Comparison of ENCODE assay signal across 1 cellular context in the genomic region with DNA sequence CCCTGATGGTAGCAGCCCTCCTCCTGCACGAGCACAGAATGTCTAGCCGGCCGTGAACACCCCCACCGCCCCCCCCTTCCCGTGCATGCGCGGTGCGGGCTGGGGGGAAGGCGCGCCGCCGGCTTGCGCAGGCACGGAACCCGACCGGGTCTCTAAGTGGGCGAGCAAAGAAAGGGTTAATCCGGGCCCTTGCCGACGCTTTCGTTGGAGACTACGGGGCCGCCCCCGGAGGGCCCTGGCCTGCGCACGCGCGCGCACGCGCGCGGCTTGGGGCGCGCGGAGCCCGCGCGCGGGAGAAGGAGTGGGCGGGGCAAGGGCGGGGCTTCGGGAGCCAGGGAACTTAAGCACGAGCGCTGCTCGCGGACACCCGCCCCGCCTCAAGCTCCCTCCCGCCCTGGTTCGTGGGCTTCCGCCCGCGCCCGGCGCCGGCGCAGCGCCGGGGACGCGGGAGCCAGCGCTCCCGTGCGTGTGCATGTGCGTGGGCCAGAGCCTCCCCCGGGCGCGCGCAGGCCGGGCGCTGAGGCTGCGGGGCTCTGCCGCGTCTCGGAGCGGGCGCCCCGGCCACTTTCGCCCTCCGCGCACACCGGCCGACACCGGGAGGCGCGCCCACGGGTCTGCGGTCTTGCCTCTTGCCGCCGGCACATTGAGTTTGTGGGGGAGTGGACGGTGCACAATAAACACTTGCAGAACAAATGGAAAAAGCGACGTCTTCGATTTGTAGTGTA.
A peak's percentile ranks its signal among the peaks of the same experiment; 100 is the strongest.
TF ChIP-seq lines count a peak whose summit lies in the region.

No MANE protein-coding gene starts in this region.

TF ChIP-seq in K562, 482 proteins besides CTCF, POLR2A, EP300 and RAD21 (continued from another document and continues in another):
- TF ChIP-seq, protein P1, sequence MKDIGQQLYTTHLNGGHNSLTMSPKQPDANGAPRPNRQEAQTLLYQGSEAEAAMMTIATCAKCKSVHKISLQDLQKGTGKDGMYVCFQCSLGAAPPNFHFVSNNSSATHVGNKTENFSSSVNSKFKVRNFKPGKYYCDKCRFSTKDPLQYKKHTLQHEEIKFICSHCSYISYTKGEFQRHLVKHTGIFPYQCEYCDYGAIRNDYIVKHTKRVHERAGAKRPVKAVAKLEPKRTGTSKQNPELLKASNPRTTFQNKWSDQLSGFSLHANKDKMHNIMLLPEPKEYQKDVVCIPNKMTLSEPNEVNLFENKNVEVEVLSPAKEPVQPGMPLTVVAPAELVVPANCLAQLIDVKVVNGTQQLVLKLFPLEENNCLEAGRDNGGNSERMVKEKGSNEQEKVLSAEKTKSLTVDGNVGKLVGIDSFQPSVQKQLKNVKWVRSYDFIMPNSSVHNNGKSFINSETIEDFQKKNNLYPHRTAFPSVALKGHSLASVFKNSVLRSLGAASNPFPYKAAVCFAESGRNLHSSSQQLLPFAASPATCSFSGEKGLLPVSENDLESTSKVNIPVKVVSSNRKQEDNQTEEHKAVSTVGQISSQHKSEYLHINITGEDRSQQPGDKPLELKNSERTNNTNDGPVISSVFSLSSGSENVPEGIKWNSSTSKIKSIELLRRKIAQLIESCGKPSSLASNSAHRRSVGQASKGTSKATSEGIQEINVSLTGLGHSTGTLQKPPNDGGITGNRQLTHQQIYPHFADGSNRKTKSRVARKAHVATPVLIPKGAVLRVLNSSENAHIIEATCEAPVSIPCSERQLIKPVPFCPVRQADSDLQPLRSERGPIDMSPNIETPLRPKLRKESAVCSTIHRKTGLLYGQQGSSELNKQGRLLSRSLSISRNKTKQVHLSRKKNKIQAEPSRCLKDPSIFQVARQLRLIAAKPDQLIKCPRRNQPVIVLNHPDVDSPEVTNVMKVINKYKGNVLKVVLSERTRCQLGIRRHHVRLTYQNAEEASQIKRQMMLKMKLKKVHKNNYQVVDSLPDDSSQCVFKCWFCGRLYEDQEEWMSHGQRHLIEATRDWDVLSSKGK (CRISPR knock-in tag; IDR thresholded peaks at IDR 0.05) = no peak
- TF ChIP-seq ID3 (CRISPR knock-in tag; IDR thresholded peaks at IDR 0.05) (no peak), ID3 (tag; IDR thresholded peaks at IDR 0.05) (peak; percentile 12; the same call in 1 of the 2 replicates), ZNF253 (CRISPR knock-in tag; conservative IDR thresholded peaks at IDR 0.05) (no peak), ZNF280A (IDR thresholded peaks at IDR 0.05; ENCODE audit: low read depth, partially characterized antibody) (no peak), ZNF274 (IDR thresholded peaks at IDR 0.05; ENCODE audit: borderline replicate concordance, low read depth, low read length) (no peak), SMAD3 (CRISPR knock-in tag; conservative IDR thresholded peaks at IDR 0.05) (0 out of 2 replicates have a peak, but pooled peaks have one; percentile 74), ZNF609 (CRISPR knock-in tag; IDR thresholded peaks at IDR 0.05; ENCODE audit: borderline replicate concordance) (no peak), MEIS2 (IDR thresholded peaks at IDR 0.05; ENCODE audit: partially characterized antibody) (peak; percentile 91), TARDBP (IDR thresholded peaks at IDR 0.05) (peak; percentile 51), ASH1L (IDR thresholded peaks at IDR 0.05; ENCODE audit: borderline replicate concordance, low read depth, partially characterized antibody) (peak; percentile 45), ZNF408 (CRISPR knock-in tag; IDR thresholded peaks at IDR 0.05; ENCODE audit: low read depth) (no peak), FIP1L1 (IDR thresholded peaks at IDR 0.05; ENCODE audit: low read depth, low read length, poor library complexity, severe bottlenecking) (peak; percentile 67), HCFC1 (IDR thresholded peaks at IDR 0.05; ENCODE audit: low read depth, low read length) (no peak), TSHZ1 (CRISPR knock-in tag; IDR thresholded peaks at IDR 0.05) (no peak), ZBTB12 (CRISPR knock-in tag; IDR thresholded peaks at IDR 0.05) (no peak), NBN (IDR thresholded peaks at IDR 0.05; ENCODE audit: low read depth) (no peak), HMBOX1 (IDR thresholded peaks at IDR 0.05) (no peak), ELF1 (tag; IDR thresholded peaks at IDR 0.05) (peak; percentile 22), ZNF239 (CRISPR knock-in tag; IDR thresholded peaks at IDR 0.05) (peak; percentile 63; the same call in 1 of the 2 replicates), PCBP1 (IDR thresholded peaks at IDR 0.05; ENCODE audit: low read depth, low read length, poor library complexity, severe bottlenecking) (peak; percentile 57), CREBBP (IDR thresholded peaks at IDR 0.05; ENCODE audit: low read depth, low read length) (no peak), ATF6 (CRISPR knock-in tag; IDR thresholded peaks at IDR 0.05) (no peak), HES1 (IDR thresholded peaks at IDR 0.05; ENCODE audit: low read depth) (0 out of 2 replicates have a peak, but pooled peaks have one; percentile 50), PTBP1 (IDR thresholded peaks at IDR 0.05; ENCODE audit: low read depth, low read length) (no peak), MCM2 (IDR thresholded peaks at IDR 0.05; ENCODE audit: low read depth) (no peak), NR3C1 (CRISPR knock-in tag; IDR thresholded peaks at IDR 0.05) (no peak), ZNF224 (CRISPR knock-in tag; IDR thresholded peaks at IDR 0.05) (no peak), NELFE (IDR thresholded peaks at IDR 0.05; ENCODE audit: insufficient read depth, insufficient read length) (no peak), SIN3B (IDR thresholded peaks at IDR 0.05; ENCODE audit: low read depth) (no peak), BMI1 (IDR thresholded peaks at IDR 0.05; ENCODE audit: low read length) (no peak), ADNP (tag; IDR thresholded peaks at IDR 0.05) (no peak), ZNF79 (CRISPR knock-in tag; IDR thresholded peaks at IDR 0.05; ENCODE audit: low read depth) (no peak), CREB1 (IDR thresholded peaks at IDR 0.05) (no peak), CREB1 (CRISPR knock-in tag; IDR thresholded peaks at IDR 0.05) (no peak)
- TF ChIP-seq, protein P2, sequence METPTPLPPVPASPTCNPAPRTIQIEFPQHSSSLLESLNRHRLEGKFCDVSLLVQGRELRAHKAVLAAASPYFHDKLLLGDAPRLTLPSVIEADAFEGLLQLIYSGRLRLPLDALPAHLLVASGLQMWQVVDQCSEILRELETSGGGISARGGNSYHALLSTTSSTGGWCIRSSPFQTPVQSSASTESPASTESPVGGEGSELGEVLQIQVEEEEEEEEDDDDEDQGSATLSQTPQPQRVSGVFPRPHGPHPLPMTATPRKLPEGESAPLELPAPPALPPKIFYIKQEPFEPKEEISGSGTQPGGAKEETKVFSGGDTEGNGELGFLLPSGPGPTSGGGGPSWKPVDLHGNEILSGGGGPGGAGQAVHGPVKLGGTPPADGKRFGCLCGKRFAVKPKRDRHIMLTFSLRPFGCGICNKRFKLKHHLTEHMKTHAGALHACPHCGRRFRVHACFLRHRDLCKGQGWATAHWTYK (CRISPR knock-in tag; IDR thresholded peaks at IDR 0.05) = peak; percentile 64
